Comparison of ENCODE assay signal across 19 cellular contexts in genomic region chr2:152781210-152781609, GRCh38.
DNase-seq lines count a peak whose midpoint lies in the region; ATAC-seq lines count a peak whose summit lies in the region.
"Had no signal": no experiment of that assay in that cellular context is flagged by ENCODE, and none has a peak within 500 bp of the region (broad histone marks: within the 10 kb centered on the region; RNA-seq: fewer than 3 reads in every experiment).

No MANE protein-coding gene starts in this region.

- DNase-seq in NCI-H82 (lab: John Stamatoyannopoulos, UW) (peak; percentile 54), NCI-H82 treated with DMSO at 0.1 percent for 48 hours (lab: John Stamatoyannopoulos, UW; ENCODE audit: unreplicated experiment) (no peak), NCI-H1694 (lab: John Stamatoyannopoulos, UW) (peak; percentile 77), NCI-H2171 treated with DMSO at 0.1 percent for 48 hours (lab: John Stamatoyannopoulos, UW) (peak; percentile 77), medulla oblongata (ENCODE audit: extremely low spot score) (peak; percentile 6), HUDEP-2 (lab: John Stamatoyannopoulos, UW; ENCODE audit: unreplicated experiment in 76 of 76) (no peak), iPS-NIHi7 (ENCODE audit: extremely low spot score) (no peak)
- DNase-seq: CD4-positive, CD25-positive, alpha-beta regulatory T cell; DND-41; GM23248; H9; HFFc6; KG1; NCI-H1417 treated with DMSO at 0.1 percent for 48 hours; NCI-H1930; Peyer's patch; T-helper 1 cell had no signal

- ATAC-seq in GM19455 (IDR thresholded peaks at IDR 0.05; ENCODE audit: unreplicated experiment) = no peak
- ATAC-seq: GM12878 had no signal

Comparison
In these comparisons a context has a peak if more than half of its experiments do, and no peak if none do; other contexts are left out.
1. DNase-seq: peak in NCI-H82 (single experiment), NCI-H1694 (single experiment), NCI-H2171 treated with DMSO at 0.1 percent for 48 hours (single experiment) and medulla oblongata (single experiment); none in NCI-H82 treated with DMSO at 0.1 percent for 48 hours (single experiment), HUDEP-2 (0 of 76) and iPS-NIHi7 (single experiment).